Comparison of ENCODE assay signal across 8 cellular contexts in genomic region chr13:40445557-40445990, GRCh38.
DNase-seq lines count a peak whose midpoint lies in the region; ATAC-seq and TF ChIP-seq lines count a peak whose summit lies in the region.

No MANE protein-coding gene starts in this region.

- H3K9me1 ChIP-seq in IMR-90 (ENCODE audit: insufficient read depth, low read length): no peaks in the 10 kb centered on the region

- H3K27me3 Mint-ChIP-seq in activated T-helper 1 cell treated with anti-CD3 and anti-CD28 coated beads, Interleukin-12 subunit alpha, Interleukin-12 subunit beta, Interleukin-2, Interleukin-4 antibody, amounts not matched to agents 30 ng/mL and 10 ng/mL and 1 ng/mL, durations not matched to agents 14 hours and 24 hours and 36 hours (ENCODE audit: insufficient read depth): peaks cover 5% of the 10 kb centered on the region

- H2AK5ac ChIP-seq in IMR-90 (ENCODE audit: low read depth, low read length) (no peak overlapping the region), mesendoderm (ENCODE audit: low read length) (no peak overlapping the region)

- in situ Hi-C loops in IMR-90 (cut with MboI; ENCODE audit: low sequenced_read_pairs): no loop called here

- TF ChIP-seq RAD21 in IMR-90 (IDR thresholded peaks at IDR 0.05; ENCODE audit: low read length): no peak

- H3K4me3 ChIP-seq in IMR-90 (ENCODE audit: insufficient read depth, low read depth, low read length) (no peak overlapping the region), adrenal gland (no peak overlapping the region), mesendoderm (ENCODE audit: low read length) (no peak overlapping the region)

- H3K14ac ChIP-seq in IMR-90 (replicated peaks; ENCODE audit: low read depth, low read length): no peak overlapping the region

- no peak overlapping the region for H3K4me2 ChIP-seq in IMR-90 (ENCODE audit: low read depth, low read length)
- H3K4me2 ChIP-seq in mesendoderm (ENCODE audit: low read length): no peak overlapping the region

- no TSS peak for BruUV-seq in IMR-90 (replicated peaks; lab: Mats Ljungman, UMichigan)

- H3K27ac ChIP-seq in IMR-90 (ENCODE audit: insufficient read depth, low read length) (no peak overlapping the region), adrenal gland (no peak overlapping the region), mesendoderm (ENCODE audit: low read depth, low read length) (no peak overlapping the region)

- intact Hi-C loops in IMR-90 (cut with micrococcal nuclease): no loop called here
- intact Hi-C loops in adrenal gland (cut with DNase I): loop anchor here in 1 of 2 donors (10.0 kb wide), 1 partner anchor 271 kb away; no protein-coding TSS in a partner anchor
- intact Hi-C loops in activated T-helper 1 cell treated with anti-CD3 and anti-CD28 coated beads, Interleukin-12 subunit alpha, Interleukin-12 subunit beta, Interleukin-2, Interleukin-4 antibody, amounts not matched to agents 30 ng/mL and 10 ng/mL and 1 ng/mL, durations not matched to agents 14 hours and 24 hours and 36 hours (cut with micrococcal nuclease): no loop called here

- no peak overlapping the region for H3K18ac ChIP-seq in IMR-90 (ENCODE audit: low read depth, low read length)
- H3K18ac ChIP-seq in mesendoderm (ENCODE audit: low read length): no peak overlapping the region

- H3K4me3 Mint-ChIP-seq in activated T-helper 1 cell treated with anti-CD3 and anti-CD28 coated beads, Interleukin-12 subunit alpha, Interleukin-12 subunit beta, Interleukin-2, Interleukin-4 antibody, amounts not matched to agents 30 ng/mL and 10 ng/mL and 1 ng/mL, durations not matched to agents 14 hours and 24 hours and 36 hours: no peak overlapping the region

- no CpG with 5 or more reads among the region's 11 CpGs for WGBS in IMR-90 (ENCODE audit: extremely low coverage in 2 of 2, insufficient read length in 1 of 2), 2 experiments
- 73 to 84% (median 78%) methylated on average over 11 of the region's 11 CpGs for WGBS in adrenal gland, 4 donors
- WGBS in mesendoderm (ENCODE audit: extremely low coverage, insufficient coverage, low lambda C conversion rate): no CpG with 5 or more reads among the region's 11 CpGs

- no peak overlapping the region for H2BK20ac ChIP-seq in IMR-90 (ENCODE audit: low read depth, low read length)

- no peak overlapping the region for H3K4ac ChIP-seq in IMR-90 (ENCODE audit: low read depth, low read length)
- H3K4ac ChIP-seq in mesendoderm (ENCODE audit: low read depth, low read length): no peak overlapping the region

- TF ChIP-seq CTCF in IMR-90 (conservative IDR thresholded peaks at IDR 0.05; ENCODE audit: low read depth, low read length): no peak
- no peak for TF ChIP-seq CTCF in adrenal gland (IDR thresholded peaks at IDR 0.05)

- POLR2A ChIA-PET in IMR-90 (lab: Charles Lee; ENCODE audit: unreplicated experiment): no interaction called here

- TF ChIP-seq POLR2A in IMR-90 (IDR thresholded peaks at IDR 0.05; ENCODE audit: low read depth, low read length): no peak
- no peak for TF ChIP-seq POLR2A in adrenal gland (IDR thresholded peaks at IDR 0.05)

- H2BK120ac ChIP-seq in IMR-90 (ENCODE audit: low read depth, low read length) (no peak overlapping the region), mesendoderm (ENCODE audit: low read depth, low read length) (no peak overlapping the region)

- H2BK5ac ChIP-seq in IMR-90 (ENCODE audit: low read depth, low read length, poor library complexity, severe bottlenecking) (no peak overlapping the region), mesendoderm (ENCODE audit: low read length) (no peak overlapping the region)

- H4K8ac ChIP-seq in IMR-90 (ENCODE audit: low read depth in 2 of 2, low read length in 2 of 2) (no peak overlapping the region), mesendoderm (ENCODE audit: low read depth, low read length) (no peak overlapping the region)

- no peaks in the 10 kb centered on the region for H4K20me1 ChIP-seq in IMR-90 (ENCODE audit: insufficient read depth, low read length)

- H3K36me3 ChIP-seq in IMR-90 (ENCODE audit: control insufficient read depth, insufficient read depth, low read length) (no peaks in the 10 kb centered on the region), adrenal gland (replicated peaks in 1 of 2) (no peaks in the 10 kb centered on the region), mesendoderm (ENCODE audit: control insufficient read depth, insufficient read depth, low read length) (no peaks in the 10 kb centered on the region)

- H3K79me2 ChIP-seq in mesendoderm (ENCODE audit: control insufficient read depth, insufficient read depth, low read length): no peaks in the 10 kb centered on the region

- no peaks in the 10 kb centered on the region for H3K79me1 ChIP-seq in IMR-90 (ENCODE audit: low read depth in 1 of 2, low read length in 2 of 2)
- H3K79me1 ChIP-seq in mesendoderm (ENCODE audit: low read length): no peaks in the 10 kb centered on the region

- H3K23ac ChIP-seq in IMR-90 (ENCODE audit: low read depth, low read length): no peak overlapping the region
- H3K23ac ChIP-seq in mesendoderm (ENCODE audit: low read length): no peak overlapping the region

- H3K56ac ChIP-seq in IMR-90 (ENCODE audit: extremely low read depth, insufficient read depth, low read length) (no peak overlapping the region), mesendoderm (ENCODE audit: low read length) (no peak overlapping the region)

- H2AK9ac ChIP-seq in IMR-90 (replicated peaks; ENCODE audit: low read depth, low read length, poor library complexity): no peak overlapping the region

- H3K9me3 ChIP-seq in IMR-90 (ENCODE audit: control insufficient read depth, insufficient read depth, low read length) (no peaks in the 10 kb centered on the region), adrenal gland (replicated peaks in 1 of 3) (no peaks in the 10 kb centered on the region)

- H2BK15ac ChIP-seq in IMR-90 (ENCODE audit: low read depth, low read length): no peak overlapping the region
- no peak overlapping the region for H2BK15ac ChIP-seq in mesendoderm (replicated peaks; ENCODE audit: low read depth)

- H4K5ac ChIP-seq in IMR-90 (ENCODE audit: low read depth, low read length) (no peak overlapping the region), mesendoderm (ENCODE audit: low read length) (no peak overlapping the region)

- peak overlapping the region; percentile 28 for H2AFZ ChIP-seq in IMR-90 (replicated peaks; ENCODE audit: low read length, poor library complexity)

- H3K4me1 Mint-ChIP-seq in activated T-helper 1 cell treated with anti-CD3 and anti-CD28 coated beads, Interleukin-12 subunit alpha, Interleukin-12 subunit beta, Interleukin-2, Interleukin-4 antibody, amounts not matched to agents 30 ng/mL and 10 ng/mL and 1 ng/mL, durations not matched to agents 14 hours and 24 hours and 36 hours (ENCODE audit: low read depth): peaks cover 23% of the 10 kb centered on the region

- ATAC-seq in GM21619 (IDR thresholded peaks at IDR 0.05; ENCODE audit: unreplicated experiment) (peak; percentile 96), IMR-90 (ENCODE audit: low read depth) (no peak)

- peaks cover 14% of the 10 kb centered on the region for H3K9me3 Mint-ChIP-seq in activated T-helper 1 cell treated with anti-CD3 and anti-CD28 coated beads, Interleukin-12 subunit alpha, Interleukin-12 subunit beta, Interleukin-2, Interleukin-4 antibody, amounts not matched to agents 30 ng/mL and 10 ng/mL and 1 ng/mL, durations not matched to agents 14 hours and 24 hours and 36 hours

- dilution Hi-C loops in IMR-90 (cut with HindIII; ENCODE audit: low sequenced_read_pairs, unreplicated experiment): no loop called here

- H3K4me1 ChIP-seq in IMR-90 (ENCODE audit: control insufficient read depth, insufficient read depth, low read length) (no peaks in the 10 kb centered on the region), adrenal gland (replicated peaks in 1 of 2) (peaks cover 4 to 9% of the 10 kb centered on the region in 2 donors), mesendoderm (ENCODE audit: control insufficient read depth, low read depth, low read length) (no peaks in the 10 kb centered on the region)

- DNase-seq in NCI-H2107 treated with DMSO at 0.1 percent for 48 hours (lab: John Stamatoyannopoulos, UW; ENCODE audit: unreplicated experiment) (peak; percentile 72), NCI-H2107 (lab: John Stamatoyannopoulos, UW) (no peak), IMR-90 (no peak), adrenal gland (peak; percentile 27 to 64 (median 33)), mesendoderm (peak; percentile 42), NCI-H524 (lab: John Stamatoyannopoulos, UW) (no peak)
- no peak for DNase-seq in activated T-helper 1 cell treated with anti-CD3 and anti-CD28 coated beads, Interleukin-12 subunit alpha, Interleukin-12 subunit beta, Interleukin-2, Interleukin-4 antibody, amounts not matched to agents 30 ng/mL and 10 ng/mL and 1 ng/mL, durations not matched to agents 14 hours and 24 hours and 36 hours (ENCODE audit: low spot score)

- peaks cover 4% of the 10 kb centered on the region for H3K27me3 ChIP-seq in IMR-90 (ENCODE audit: control insufficient read depth, insufficient read depth, low read length)
- H3K27me3 ChIP-seq in adrenal gland: no peaks in the 10 kb centered on the region
- H3K27me3 ChIP-seq in mesendoderm (ENCODE audit: insufficient read depth, low read length, poor library complexity): no peaks in the 10 kb centered on the region

- H4K91ac ChIP-seq in IMR-90 (ENCODE audit: insufficient read depth, low read depth, low read length): no peak overlapping the region

- H3K27ac Mint-ChIP-seq in activated T-helper 1 cell treated with anti-CD3 and anti-CD28 coated beads, Interleukin-12 subunit alpha, Interleukin-12 subunit beta, Interleukin-2, Interleukin-4 antibody, amounts not matched to agents 30 ng/mL and 10 ng/mL and 1 ng/mL, durations not matched to agents 14 hours and 24 hours and 36 hours: no peak overlapping the region

- H3K36me3 Mint-ChIP-seq in activated T-helper 1 cell treated with anti-CD3 and anti-CD28 coated beads, Interleukin-12 subunit alpha, Interleukin-12 subunit beta, Interleukin-2, Interleukin-4 antibody, amounts not matched to agents 30 ng/mL and 10 ng/mL and 1 ng/mL, durations not matched to agents 14 hours and 24 hours and 36 hours (ENCODE audit: low read depth): peaks cover 7% of the 10 kb centered on the region

- CTCF ChIA-PET in IMR-90 (lab: Yijun Ruan, JAX): no interaction called here

- no peak overlapping the region for H3K9ac ChIP-seq in IMR-90 (ENCODE audit: low read depth, low read length)
- H3K9ac ChIP-seq in mesendoderm (ENCODE audit: low read length): no peak overlapping the region

TF ChIP-seq in IMR-90, 13 proteins besides CTCF, POLR2A, EP300 and RAD21:
- TF ChIP-seq ELK1 (IDR thresholded peaks at IDR 0.05; ENCODE audit: borderline replicate concordance, low read depth, low read length) (no peak), CHD1 (IDR thresholded peaks at IDR 0.05; ENCODE audit: low read depth, low read length) (no peak)

Comparison
In these comparisons a context has a peak if more than half of its experiments do, and no peak if none do; other contexts are left out.
1. DNase-seq: peak in NCI-H2107 treated with DMSO at 0.1 percent for 48 hours (single experiment), adrenal gland (7 of 7) and mesendoderm (single experiment); none in NCI-H2107 (single experiment), IMR-90 (single experiment), NCI-H524 (0 of 2) and activated T-helper 1 cell treated with anti-CD3 and anti-CD28 coated beads, Interleukin-12 subunit alpha, Interleukin-12 subunit beta, Interleukin-2, Interleukin-4 antibody, amounts not matched to agents 30 ng/mL and 10 ng/mL and 1 ng/mL, durations not matched to agents 14 hours and 24 hours and 36 hours (single experiment).